Comparison of ENCODE assay signal across 14 cellular contexts in the genomic region with DNA sequence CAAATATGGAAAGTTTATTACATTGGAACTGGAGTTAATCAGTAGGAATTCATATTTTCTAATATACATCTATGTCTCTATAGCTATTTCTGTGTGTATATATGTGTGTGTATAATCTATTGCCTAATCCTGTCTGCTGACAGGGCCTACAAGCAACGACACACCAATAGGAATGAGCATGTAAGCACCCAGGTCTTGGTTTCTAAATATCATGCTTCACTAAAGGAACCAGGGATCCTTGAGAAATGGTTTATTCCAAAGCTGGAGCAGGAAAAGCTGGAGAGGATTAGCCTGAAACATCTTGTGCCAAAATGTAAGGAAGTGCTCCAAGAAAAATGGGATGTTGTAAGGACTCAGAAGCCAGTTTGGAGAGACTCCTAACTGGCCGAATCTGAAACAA. TPM values are rescaled to one million over a fixed set of nuclear protein-coding genes. Genes with fewer than 3 reads are reported as not detected.
DNase-seq lines count a peak whose midpoint lies in the region; ATAC-seq, FAIRE-seq and TF ChIP-seq lines count a peak whose summit lies in the region.
"Had no signal": no experiment of that assay in that cellular context is flagged by ENCODE, and none has a peak within 500 bp of the region (broad histone marks: within the 10 kb centered on the region; RNA-seq: fewer than 3 reads in every experiment).

No MANE protein-coding gene starts in this region.

- H3K27me3 ChIP-seq in adipocyte (replicated peaks; ENCODE audit: control insufficient read depth, insufficient read depth, low read length) (no peaks in the 10 kb centered on the region), heart left ventricle (no peaks in the 10 kb centered on the region), stomach (no peaks in the 10 kb centered on the region)

- ATAC-seq in heart left ventricle (peak in 1 of 4 donors; percentile 3), GM19467 (IDR thresholded peaks at IDR 0.05; ENCODE audit: unreplicated experiment) (no peak)
- ATAC-seq: stimulated activated naive CD8-positive, alpha-beta T cell treated with anti-CD3 and anti-CD28 coated beads, Interleukin-15, amount 100 ng/mL, for 72 hours had no signal

- no peak for FAIRE-seq in HTR-8/SVneo (lab: Jason Lieb, UNC)

- WGBS in heart left ventricle, 4 donors = 50 to 66% (median 59%) methylated on average over 2 of the region's 2 CpGs
- 39 to 77% (median 61%) methylated on average over 2 of the region's 2 CpGs for WGBS in stomach, 5 donors

- H3K9me3 ChIP-seq in adipocyte (ENCODE audit: control insufficient read depth, low read length) (peaks cover 7% of the 10 kb centered on the region), heart left ventricle (peaks cover 0 to 6% (median 0%) of the 10 kb centered on the region in 12 donors), stomach (no peaks in the 10 kb centered on the region)
- H3K9me3 ChIP-seq: prostate gland had no signal

- no peak for TF ChIP-seq POLR2A in heart left ventricle (IDR thresholded peaks at IDR 0.05)
- no peak for TF ChIP-seq POLR2A in stomach (IDR thresholded peaks at IDR 0.05)

- H3K4me3 ChIP-seq in adipocyte (ENCODE audit: low read length) = peak overlapping the region; percentile 29
- no peak overlapping the region for H3K4me3 ChIP-seq in heart left ventricle
- H3K4me3 ChIP-seq in stomach = no peak overlapping the region
- H3K4me3 ChIP-seq: prostate gland had no signal

- peak overlapping the region in 9 of 12 donors; percentile 3 to 79 (median 55) for H3K27ac ChIP-seq in heart left ventricle
- H3K27ac ChIP-seq in stomach = peak overlapping the region in 4 of 5 donors; percentile 70 to 93 (median 90)
- H3K27ac ChIP-seq: prostate gland had no signal

- peak; percentile 58 for DNase-seq in HCEC 1CT
- DNase-seq in adipocyte (ENCODE audit: low read depth) = peak; percentile 63
- no peak for DNase-seq in heart left ventricle
- no peak for DNase-seq in stomach
- DNase-seq in HTR-8/SVneo (ENCODE audit: insufficient read length, low spot score) = no peak
- DNase-seq in H4 (ENCODE audit: low spot score) = no peak
- DNase-seq: amniotic stem cell; Calu3; H7; NCI-H1092 treated with DMSO at 0.1 percent for 48 hours; stimulated activated CD4-positive, alpha-beta T cell treated with anti-CD3 and anti-CD28 coated beads, Interleukin-4, amount 100 ng/mL, for 4 hours; stimulated activated naive CD8-positive, alpha-beta T cell treated with anti-CD3 and anti-CD28 coated beads, Interleukin-15, amount 100 ng/mL, for 72 hours had no signal

- H3K9ac ChIP-seq in adipocyte (ENCODE audit: low read length) = peak overlapping the region; percentile 10

- no peak for TF ChIP-seq EP300 in stomach (IDR thresholded peaks at IDR 0.05)

- peaks cover 48% of the 10 kb centered on the region for H3K4me1 ChIP-seq in adipocyte (ENCODE audit: control insufficient read depth, insufficient read depth, low read length)
- peaks cover 16 to 76% (median 43%) of the 10 kb centered on the region in 12 donors for H3K4me1 ChIP-seq in heart left ventricle
- peaks cover 30 to 78% (median 52%) of the 10 kb centered on the region in 4 donors for H3K4me1 ChIP-seq in stomach

- intact Hi-C loops in heart left ventricle (cut with DNase I) = no loop called here
- intact Hi-C loops in stomach (cut with DNase I; ENCODE audit: low total_unique reads) = no loop called here

- no peak for TF ChIP-seq CTCF in heart left ventricle (IDR thresholded peaks at IDR 0.05)
- no peak for TF ChIP-seq CTCF in stomach (IDR thresholded peaks at IDR 0.05)

- H3K36me3 ChIP-seq in adipocyte (ENCODE audit: control insufficient read depth, insufficient read depth, low read length, severe bottlenecking) (no peaks in the 10 kb centered on the region), heart left ventricle (no peaks in the 10 kb centered on the region), stomach (no peaks in the 10 kb centered on the region)
- H3K36me3 ChIP-seq: prostate gland had no signal

RNA-seq across cellular contexts. Expression of a gene that starts 29.3 kb away (rescaled TPM):
- total RNA-seq in heart left ventricle = 100 to 1,000 TPM; 143 to 372 (median 197) TPM
- 100 to 1,000 TPM; 272 to 311 TPM for polyA plus RNA-seq in heart left ventricle
- 100 to 1,000 TPM; 163 to 275 (median 222) TPM for total RNA-seq in stomach
- polyA plus RNA-seq in stomach = 100 to 1,000 TPM; 415 to 676 (median 423) TPM
- 77.5 and 79.4 TPM in 2 replicates for total RNA-seq in H4 (2014; rRNA removed; shearing (Covaris generic))

RNA-seq across cellular contexts. Expression of a gene that starts 48.3 kb away (rescaled TPM):
- total RNA-seq in heart left ventricle = 100 to 1,000 TPM in 2 of 9 donors, 10 to 100 TPM in 7; 58.9 to 159 (median 80.1) TPM
- polyA plus RNA-seq in heart left ventricle = 10 to 100 TPM; 23.8 to 66.7 TPM
- 10 to 100 TPM in 4 of 5 donors, 1 to 10 TPM in 1; 7.0 to 53.1 (median 29.9) TPM for total RNA-seq in stomach
- polyA plus RNA-seq in stomach = 10 to 100 TPM; 22.9 to 50.9 (median 27.2) TPM
- 81.3 and 137 TPM in 2 replicates for total RNA-seq in H4 (2014; rRNA removed; shearing (Covaris generic))

Comparison
In these comparisons a context has a peak if more than half of its experiments do, and no peak if none do; other contexts are left out.
1. DNase-seq: peak in HCEC 1CT (single experiment) and adipocyte (single experiment); none in heart left ventricle (0 of 5), stomach (single experiment), HTR-8/SVneo (single experiment) and H4 (single experiment).